Comparison of ENCODE assay signal across 12 cellular contexts in genomic region chr3:57982561-57983243, GRCh38. TPM values are rescaled to one million over a fixed set of nuclear protein-coding genes. Genes with fewer than 3 reads are reported as not detected.
A peak's percentile ranks its signal among the peaks of the same experiment; 100 is the strongest.
DNase-seq lines count a peak whose midpoint lies in the region; ATAC-seq, FAIRE-seq and TF ChIP-seq lines count a peak whose summit lies in the region.
"Had no signal": no experiment of that assay in that cellular context is flagged by ENCODE, and none has a peak within 500 bp of the region (broad histone marks: within the 10 kb centered on the region; RNA-seq: fewer than 3 reads in every experiment).

No MANE protein-coding gene starts in this region.

- H3K27me3 ChIP-seq in CD4-positive, CD25-positive, alpha-beta regulatory T cell (ENCODE audit: control insufficient read depth, insufficient read depth, low read length) = no peaks in the 10 kb centered on the region
- no peaks in the 10 kb centered on the region; a peak in 1 of 7 replicates for H3K27me3 ChIP-seq in H1 (replicated peaks in 1 of 4; ENCODE audit: control insufficient read depth in 3 of 4, extremely low read depth in 1 of 4, insufficient read depth in 3 of 4, low read length in 3 of 4)

- peaks cover 68% of the 10 kb centered on the region for H3K4me1 ChIP-seq in A549
- H3K4me1 ChIP-seq in CD4-positive, CD25-positive, alpha-beta regulatory T cell (ENCODE audit: control insufficient read depth, insufficient read depth, low read length, poor library complexity, severe bottlenecking) = peaks cover 11% of the 10 kb centered on the region
- H3K4me1 ChIP-seq in OCI-LY7 (ENCODE audit: insufficient read depth, low read length, poor library complexity, severe bottlenecking) = peaks cover 50% of the 10 kb centered on the region
- no peaks in the 10 kb centered on the region for H3K4me1 ChIP-seq in H1 (replicated peaks in 1 of 4; ENCODE audit: control insufficient read depth in 3 of 4, insufficient read depth in 4 of 4, low read length in 3 of 4)
- H3K4me1 ChIP-seq: prostate gland had no signal

- TF ChIP-seq EP300 in A549 (IDR thresholded peaks at IDR 0.05) = no peak
- TF ChIP-seq EP300 in H1 (IDR thresholded peaks at IDR 0.05; ENCODE audit: borderline replicate concordance in 1 of 2, low read depth in 2 of 2, low read length in 2 of 2) = no peak

- H2AK5ac ChIP-seq in H1 (ENCODE audit: low read depth, low read length) = no peak overlapping the region

- H3K9me3 Mint-ChIP-seq in CD4-positive, CD25-positive, alpha-beta regulatory T cell = peaks cover 0 to 1% (median 0%) of the 10 kb centered on the region in 7 donors

- no peak overlapping the region for H3K9ac ChIP-seq in H1 (replicated peaks in 1 of 4; ENCODE audit: extremely low read depth in 1 of 4, low read depth in 3 of 4, low read length in 3 of 4)

- peaks cover 7 to 19% (median 13%) of the 10 kb centered on the region in 4 donors for H3K4me1 Mint-ChIP-seq in CD4-positive, CD25-positive, alpha-beta regulatory T cell

- no peak overlapping the region for H2BK120ac ChIP-seq in H1 (replicated peaks; ENCODE audit: low read depth, low read length)

- DNase-seq in A549 (ENCODE audit: low read depth in 1 of 2, low spot score in 1 of 2) (no peak), OCI-LY7 (ENCODE audit: low spot score) (peak; percentile 48), H1 (ENCODE audit: low read depth in 1 of 2, low spot score in 2 of 2) (no peak), OCI-M2 (lab: John Stamatoyannopoulos, UW; ENCODE audit: unreplicated experiment) (no peak), glomerular visceral epithelial cell (ENCODE audit: extremely low spot score) (no peak), NCI-H2029 (lab: John Stamatoyannopoulos, UW) (no peak)
- DNase-seq in CD4-positive, CD25-positive, alpha-beta regulatory T cell = no peak
- DNase-seq: activated effector memory CD4-positive, alpha-beta T cell treated with Interleukin-2 at 50 U/mL for 16 hours; Kasumi-1; stimulated activated CD4-positive, alpha-beta T cell treated with anti-CD3 and anti-CD28 coated beads, Interleukin-1b, Interleukin-23, amount 100 ng/mL, for 48 hours had no signal

- intact Hi-C loops in OCI-LY7 (cut with micrococcal nuclease; ENCODE audit: unreplicated experiment) = no loop called here

- no peak overlapping the region for H3K14ac ChIP-seq in H1 (ENCODE audit: insufficient read length)

- H3K4ac ChIP-seq in H1 (replicated peaks; ENCODE audit: insufficient read length, low read depth, low read length) = no peak overlapping the region

- FAIRE-seq in A549 (lab: Jason Lieb, UNC) = no peak
- no peak for FAIRE-seq in H1 (lab: Jason Lieb, UNC)

- H3K27me3 Mint-ChIP-seq in CD4-positive, CD25-positive, alpha-beta regulatory T cell = peaks cover 5% of the 10 kb centered on the region

- no peak overlapping the region for H2BK5ac ChIP-seq in H1 (ENCODE audit: low read depth, low read length)

- H3K36me3 Mint-ChIP-seq in CD4-positive, CD25-positive, alpha-beta regulatory T cell = no peaks in the 10 kb centered on the region

- no peak overlapping the region for H4K8ac ChIP-seq in H1 (ENCODE audit: extremely low read depth, insufficient read depth, low read length)

- H3K23ac ChIP-seq in H1 (ENCODE audit: insufficient read length) = no peak overlapping the region

- 77% methylated on average over 9 of the region's 9 CpGs for WGBS in A549 (ENCODE audit: missing lambda C conversion rate)
- WGBS in H1 (ENCODE audit: extremely low coverage in 1 of 2, insufficient coverage in 1 of 2, insufficient read length in 1 of 2, insufficient replicate concordance in 2 of 2, low coverage in 1 of 2, low lambda C conversion rate in 2 of 2, missing lambda C conversion rate in 1 of 2), 2 experiments = 85 to 100% methylated on average over 1 to 9 of the region's 9 CpGs

- H3K23me2 ChIP-seq in H1 (ENCODE audit: low read depth, low read length) = no peaks in the 10 kb centered on the region

- no peak overlapping the region for H3K56ac ChIP-seq in H1 (replicated peaks; ENCODE audit: insufficient read length, low read depth, low read length)

- no peak overlapping the region for H4K91ac ChIP-seq in H1 (replicated peaks; ENCODE audit: insufficient read length, low read length)

- BruUV-seq in OCI-LY7 (replicated peaks; lab: Mats Ljungman, UMichigan) = no TSS peak

- H2BK12ac ChIP-seq in H1 (ENCODE audit: low read depth, low read length) = peak overlapping the region; percentile 39; the same call in 1 of the 2 replicates

- no peak overlapping the region for H3K18ac ChIP-seq in H1 (ENCODE audit: extremely low read depth, low read length)

- no peak overlapping the region for H4K5ac ChIP-seq in H1 (ENCODE audit: insufficient read length, low read depth, low read length)

- TF ChIP-seq POLR2A in A549 (IDR thresholded peaks at IDR 0.05; ENCODE audit: low read length) = no peak
- no peak for TF ChIP-seq POLR2A in H1 (IDR thresholded peaks at IDR 0.05; ENCODE audit: control extremely low read depth in 1 of 2, low read depth in 2 of 2, low read length in 2 of 2)

- no peaks in the 10 kb centered on the region for H3K79me1 ChIP-seq in H1 (ENCODE audit: low read depth, low read length)

- no peak for TF ChIP-seq CTCF in A549 (IDR thresholded peaks at IDR 0.05)
- TF ChIP-seq CTCF in OCI-LY7 (conservative IDR thresholded peaks at IDR 0.05; ENCODE audit: low read length) = no peak
- TF ChIP-seq CTCF in H1 (IDR thresholded peaks at IDR 0.05; ENCODE audit: control extremely low read depth in 1 of 3, insufficient read depth in 1 of 3, low read depth in 1 of 3, low read length in 3 of 3) = no peak

- H3K4me2 ChIP-seq in A549 = peak overlapping the region; percentile 62
- peak overlapping the region; percentile 65 for H3K4me2 ChIP-seq in OCI-LY7 (ENCODE audit: low read length)
- H3K4me2 ChIP-seq in H1 (ENCODE audit: insufficient read depth in 1 of 2, low read depth in 2 of 2, low read length in 2 of 2) = no peak overlapping the region

- H2BK15ac ChIP-seq in H1 (ENCODE audit: low read length) = peak overlapping the region; percentile 72; the same call in 1 of the 2 replicates

- H3K27ac ChIP-seq in A549 = peak overlapping the region; percentile 92 to 98
- no peak overlapping the region for H3K27ac ChIP-seq in CD4-positive, CD25-positive, alpha-beta regulatory T cell (ENCODE audit: insufficient read depth, low read length, poor library complexity, severe bottlenecking)
- peak overlapping the region; percentile 91 for H3K27ac ChIP-seq in OCI-LY7 (ENCODE audit: low read depth, low read length, poor library complexity, severe bottlenecking)
- no peak overlapping the region for H3K27ac ChIP-seq in H1 (ENCODE audit: low read depth, low read length)
- H3K27ac ChIP-seq: prostate gland had no signal

- H4K20me1 ChIP-seq in OCI-LY7 (ENCODE audit: insufficient read depth, low read length) = no peaks in the 10 kb centered on the region
- H4K20me1 ChIP-seq in H1 (replicated peaks in 1 of 2; ENCODE audit: control insufficient read depth in 1 of 2, insufficient read depth in 2 of 2, low read length in 2 of 2) = no peaks in the 10 kb centered on the region

- H2AFZ ChIP-seq in OCI-LY7 (ENCODE audit: low read length) (peak overlapping the region; percentile 93), H1 (ENCODE audit: low read length) (no peak overlapping the region)

- no peak for ATAC-seq in A549
- no peak for ATAC-seq in CD4-positive, CD25-positive, alpha-beta regulatory T cell (ENCODE audit: low read depth in 2 of 2)
- ATAC-seq in GM21528 (IDR thresholded peaks at IDR 0.05; ENCODE audit: low FRiP score, unreplicated experiment) = no peak

- peak overlapping the region; percentile 41 to 84 (median 72) for H3K27ac Mint-ChIP-seq in CD4-positive, CD25-positive, alpha-beta regulatory T cell

- H3K79me2 ChIP-seq in OCI-LY7 (ENCODE audit: insufficient read depth, low read depth, low read length) (no peaks in the 10 kb centered on the region), H1 (ENCODE audit: control insufficient read depth in 1 of 2, insufficient read depth in 2 of 2, low read length in 2 of 2) (no peaks in the 10 kb centered on the region)

- H3K9me2 ChIP-seq in OCI-LY7 (ENCODE audit: insufficient read depth, low read length) = no peaks in the 10 kb centered on the region

- H2BK20ac ChIP-seq in H1 (ENCODE audit: low read length) = no peak overlapping the region

- H3K4me3 ChIP-seq in A549 (no peak overlapping the region), OCI-LY7 (ENCODE audit: low read depth, low read length, poor library complexity, severe bottlenecking) (no peak overlapping the region), H1 (ENCODE audit: extremely low read depth in 1 of 4, insufficient read depth in 2 of 4, low read depth in 3 of 4, low read length in 4 of 4) (no peak overlapping the region)
- no peak overlapping the region for H3K4me3 ChIP-seq in CD4-positive, CD25-positive, alpha-beta regulatory T cell (ENCODE audit: low read depth, low read length)
- H3K4me3 ChIP-seq: prostate gland had no signal

- no peak overlapping the region for H3K4me3 Mint-ChIP-seq in CD4-positive, CD25-positive, alpha-beta regulatory T cell

- H3K36me3 ChIP-seq in CD4-positive, CD25-positive, alpha-beta regulatory T cell (ENCODE audit: control insufficient read depth, insufficient read depth, low read length) = no peaks in the 10 kb centered on the region
- H3K36me3 ChIP-seq in OCI-LY7 (ENCODE audit: insufficient read depth, low read length) (no peaks in the 10 kb centered on the region), H1 (ENCODE audit: control insufficient read depth in 2 of 4, insufficient read depth in 4 of 4, low read length in 3 of 4) (no peaks in the 10 kb centered on the region)
- H3K36me3 ChIP-seq: prostate gland had no signal

- TF ChIP-seq RAD21 in A549 (conservative IDR thresholded peaks at IDR 0.05 in 1 of 2, IDR thresholded peaks at IDR 0.05 in 1 of 2) (no peak), H1 (IDR thresholded peaks at IDR 0.05 in 1 of 2, conservative IDR thresholded peaks at IDR 0.05 in 1 of 2; ENCODE audit: low read depth in 2 of 2, low read length in 2 of 2) (no peak)

- CTCF ChIA-PET in A549 (lab: Yijun Ruan, JAX) = interaction anchor here (1.2 kb wide), 1 partner anchor 12 kb away, joined by 3 read pairs; no protein-coding TSS in a partner anchor
- CTCF ChIA-PET in OCI-LY7 (lab: Charles Lee; ENCODE audit: unreplicated experiment) = no interaction called here
- CTCF ChIA-PET in H1 (lab: Charles Lee; ENCODE audit: partially characterized antibody) = interaction anchor here (2.8 kb wide), 1 partner anchor 25 kb away, joined by 11 read pairs; the partner anchor contains the start of gene FLNB

- POLR2A ChIA-PET in A549 (lab: Yijun Ruan, JAX) = no interaction called here
- POLR2A ChIA-PET in OCI-LY7 (lab: Charles Lee) = interaction anchor here (0.6 to 1.7 kb wide), 7 partner anchors 10 to 522 kb away, joined by 3 to 8 read pairs (median 4); no protein-coding TSS in a partner anchor
- POLR2A ChIA-PET in H1 (lab: Charles Lee; ENCODE audit: partially characterized antibody) = no interaction called here

- H3K9me3 ChIP-seq in A549 (no peaks in the 10 kb centered on the region), OCI-LY7 (ENCODE audit: low read length) (no peaks in the 10 kb centered on the region), H1 (ENCODE audit: insufficient read depth in 2 of 2, low read depth in 1 of 2, low read length in 1 of 2) (no peaks in the 10 kb centered on the region)
- no peaks in the 10 kb centered on the region for H3K9me3 ChIP-seq in CD4-positive, CD25-positive, alpha-beta regulatory T cell (ENCODE audit: control insufficient read depth in 2 of 2, low read length in 2 of 2)
- H3K9me3 ChIP-seq: prostate gland had no signal

RNA-seq across cellular contexts. Expression of gene FLNB, which starts 25.5 kb away (rescaled TPM):
- 387 and 439 TPM in 2 replicates for polyA plus RNA-seq in A549 (2011; rRNA removed)
- 153 and 161 TPM in 2 replicates for polyA plus RNA-seq in A549 (2012; cell fraction: cytosol; rRNA removed)
- polyA plus RNA-seq in A549 (2012; cell fraction: nucleus; rRNA removed) = 1,973 and 2,223 TPM in 2 replicates
- 235 to 282 TPM (median 257 TPM) in 3 replicates for polyA plus RNA-seq in A549 (2017; fragmentation: RNase III; extraction: RNeasy Plus Mini Kit Qiagen cat#74134 plus additional on column Dnase treatment)
- polyA minus RNA-seq in A549 (2011; rRNA and poly(A)+ RNA removed) = 1,159 and 1,213 TPM in 2 replicates
- total RNA-seq in CD4-positive, CD25-positive, alpha-beta regulatory T cell = 40.8 TPM
- polyA plus RNA-seq in CD4-positive, CD25-positive, alpha-beta regulatory T cell = 10 to 100 TPM in 2 of 4 donors, 1 to 10 TPM in 2; 8.9 to 14.9 (median 12.2) TPM
- total RNA-seq in OCI-LY7 (2014; rRNA removed; shearing (Covaris generic)) = 29.5 and 29.9 TPM in 2 replicates
- 39.1 and 39.7 TPM in 2 replicates for total RNA-seq in OCI-LY7 (2022)
- 118 and 122 TPM in 2 replicates for total RNA-seq in H1 (2021; fragmentation: NEBNext Ultra II Directional; extraction: Animal tissue kit (Norgen Biotek cat#: 25700))
- 72.2 and 72.3 TPM in 2 replicates for polyA plus RNA-seq in H1 (2011; rRNA removed)
- 53.0 TPM for polyA plus RNA-seq in H1 (2011; cell fraction: cytosol; rRNA removed)
- 599 TPM for polyA plus RNA-seq in H1 (2011; cell fraction: nucleus; rRNA removed)
- 82.4 to 123 TPM (median 108 TPM) in 4 replicates for polyA plus RNA-seq in H1 (2012, experiment 1 of 2)
- 47.2 TPM for polyA plus RNA-seq in H1 (2012, experiment 2 of 2)
- 96.1 TPM for polyA plus RNA-seq in H1 (2013, experiment 1 of 2)
- polyA plus RNA-seq in H1 (2013, experiment 2 of 2) = 85.9 TPM
- 249 and 262 TPM in 2 replicates for polyA minus RNA-seq in H1 (2011; rRNA and poly(A)+ RNA removed)
- polyA minus RNA-seq in H1 (2011; cell fraction: cytosol; rRNA and poly(A)+ RNA removed) = 121 TPM
- 391 TPM for polyA minus RNA-seq in H1 (2011; cell fraction: nucleus; rRNA and poly(A)+ RNA removed)

Comparison
In these comparisons a context has a peak if more than half of its experiments do, and no peak if none do; other contexts are left out.
1. H3K27ac ChIP-seq: peak in A549 (2 of 2) and OCI-LY7 (single experiment); none in CD4-positive, CD25-positive, alpha-beta regulatory T cell (single experiment) and H1 (single experiment).
2. H3K4me2 ChIP-seq: peak in A549 (single experiment) and OCI-LY7 (single experiment); none in H1 (0 of 2).